ENCODE assay signal across 37 cellular contexts in the genomic region with DNA sequence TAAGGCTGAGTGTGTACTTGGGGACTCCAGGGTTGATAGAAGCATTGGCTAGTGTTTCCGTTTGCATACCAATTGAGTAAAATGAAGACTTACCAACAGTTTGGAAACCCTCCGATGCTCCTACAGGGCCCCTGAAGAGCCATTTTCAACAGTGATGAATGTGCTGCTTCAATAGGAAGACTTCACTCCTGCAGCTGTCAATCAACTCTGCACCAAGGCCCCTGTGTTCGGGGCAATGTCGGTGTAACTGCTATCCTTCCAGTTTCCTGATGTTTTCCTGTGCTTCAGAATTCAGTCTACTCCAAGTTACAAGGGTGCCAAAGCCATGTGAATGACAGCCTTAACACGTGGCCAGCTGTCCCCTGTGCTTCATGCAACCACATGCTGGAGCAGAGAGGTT.
"Had no signal": no experiment of that assay in that cellular context is flagged by ENCODE, and none has a peak within 500 bp of the region (broad histone marks: within the 10 kb centered on the region; RNA-seq: fewer than 3 reads in every experiment).

No MANE protein-coding gene starts in this region.

- H3K9me3 ChIP-seq: ascending aorta had no signal

- H3K27me3 ChIP-seq: ascending aorta, cardiac muscle cell had no signal

- H3K4me3 Mint-ChIP-seq: activated CD4-positive, alpha-beta memory T cell treated with anti-CD3 and anti-CD28 coated beads, Interleukin-2, amount 10 ng/mL, durations not matched to agents 7 days and 5 days; activated CD4-positive, alpha-beta T cell treated with anti-CD3 and anti-CD28 coated beads for 36 hours; activated CD4-positive, alpha-beta T cell treated with anti-CD3 and anti-CD28 coated beads, Interleukin-2, amount 10 ng/mL, durations not matched to agents 7 days and 5 days; activated CD8-positive, alpha-beta memory T cell treated with anti-CD3 and anti-CD28 coated beads, Interleukin-2, amount 10 ng/mL, durations not matched to agents 7 days and 5 days; activated CD8-positive, alpha-beta T cell treated with anti-CD3 and anti-CD28 coated beads, Interleukin-2, amount 10 ng/mL, durations not matched to agents 7 days and 5 days; activated naive CD4-positive, alpha-beta T cell treated with anti-CD3 and anti-CD28 coated beads, Interleukin-2, amount 10 ng/mL, durations not matched to agents 7 days and 5 days; activated naive CD4-positive, alpha-beta T cell treated with anti-CD3 and anti-CD28 coated beads, Interleukin-2, amount 50 U/mL, for 24 hours; activated naive CD8-positive, alpha-beta T cell; activated naive CD8-positive, alpha-beta T cell treated with anti-CD3 and anti-CD28 coated beads, Interleukin-2, amount 10 ng/mL, durations not matched to agents 7 days and 5 days; activated naive CD8-positive, alpha-beta T cell treated with anti-CD3 and anti-CD28 coated beads, Interleukin-2, amount 50 U/mL, for 24 hours; activated T-cell treated with anti-CD3 and anti-CD28 coated beads, Interleukin-2, amount 50 U/mL, for 24 hours; brain; central memory CD8-positive, alpha-beta T cell; T-helper 1 cell treated with Interleukin-12 subunit alpha and Interleukin-12 subunit beta and Interleukin-4 antibody, amounts not matched to agents 30 μg/mL and 1 μg/mL, for 36 hours; T-helper 2 cell treated with Interferon-gamma antibody and Interleukin-4, amounts not matched to agents 5 μg/mL and 100 μg/mL, for 36 hours; WTC11 had no signal

- H3K27ac Mint-ChIP-seq: activated CD4-positive, alpha-beta memory T cell treated with anti-CD3 and anti-CD28 coated beads, Interleukin-2, amount 10 ng/mL, durations not matched to agents 7 days and 5 days; activated CD4-positive, alpha-beta T cell treated with anti-CD3 and anti-CD28 coated beads for 36 hours; activated CD4-positive, alpha-beta T cell treated with anti-CD3 and anti-CD28 coated beads, Interleukin-2, amount 10 ng/mL, durations not matched to agents 7 days and 5 days; activated CD8-positive, alpha-beta memory T cell treated with anti-CD3 and anti-CD28 coated beads, Interleukin-2, amount 10 ng/mL, durations not matched to agents 7 days and 5 days; activated CD8-positive, alpha-beta T cell treated with anti-CD3 and anti-CD28 coated beads, Interleukin-2, amount 10 ng/mL, durations not matched to agents 7 days and 5 days; activated naive CD4-positive, alpha-beta T cell treated with anti-CD3 and anti-CD28 coated beads, Interleukin-2, amount 10 ng/mL, durations not matched to agents 7 days and 5 days; activated naive CD4-positive, alpha-beta T cell treated with anti-CD3 and anti-CD28 coated beads, Interleukin-2, amount 50 U/mL, for 24 hours; activated naive CD8-positive, alpha-beta T cell; activated naive CD8-positive, alpha-beta T cell treated with anti-CD3 and anti-CD28 coated beads, Interleukin-2, amount 10 ng/mL, durations not matched to agents 7 days and 5 days; activated naive CD8-positive, alpha-beta T cell treated with anti-CD3 and anti-CD28 coated beads, Interleukin-2, amount 50 U/mL, for 24 hours; activated T-cell treated with anti-CD3 and anti-CD28 coated beads, Interleukin-2, amount 50 U/mL, for 24 hours; activated T-helper 2 cell treated with anti-CD3 and anti-CD28 coated beads, Interferon-gamma antibody, Interleukin-2, Interleukin-4, amounts not matched to agents 10 μg/mL and 5 μg/mL and 100 μg/mL, durations not matched to agents 14 hours and 24 hours and 36 hours; T-helper 1 cell treated with Interleukin-12 subunit alpha and Interleukin-12 subunit beta and Interleukin-4 antibody, amounts not matched to agents 30 μg/mL and 1 μg/mL, for 36 hours; T-helper 2 cell treated with Interferon-gamma antibody and Interleukin-4, amounts not matched to agents 5 μg/mL and 100 μg/mL, for 36 hours; WTC11 had no signal

- DNase-seq: activated CD4-positive, alpha-beta memory T cell treated with anti-CD3 and anti-CD28 coated beads, Interleukin-2, amount 10 ng/mL, durations not matched to agents 7 days and 5 days; activated CD4-positive, alpha-beta T cell treated with anti-CD3 and anti-CD28 coated beads for 1 hour; activated CD4-positive, alpha-beta T cell treated with anti-CD3 and anti-CD28 coated beads for 36 hours; activated CD4-positive, alpha-beta T cell treated with anti-CD3 and anti-CD28 coated beads for 48 hours; activated CD4-positive, alpha-beta T cell treated with anti-CD3 and anti-CD28 coated beads, Interleukin-2, amount 10 ng/mL, durations not matched to agents 7 days and 5 days; activated CD4-positive, alpha-beta T cell treated with anti-CD3 and anti-CD28 coated beads, Interleukin-2, amount 50 U/mL, for 48 hours; activated CD4-positive, CD25-positive, alpha-beta regulatory T cell; activated CD8-positive, alpha-beta memory T cell treated with anti-CD3 and anti-CD28 coated beads for 24 hours; activated CD8-positive, alpha-beta memory T cell treated with anti-CD3 and anti-CD28 coated beads, Interleukin-2, amount 10 ng/mL, durations not matched to agents 7 days and 5 days; activated CD8-positive, alpha-beta memory T cell treated with anti-CD3 and anti-CD28 coated beads, Interleukin-2, amount 50 U/mL, for 48 hours; activated CD8-positive, alpha-beta T cell treated with anti-CD3 and anti-CD28 coated beads, Interleukin-2, amount 10 ng/mL, durations not matched to agents 7 days and 5 days; activated effector memory CD4-positive, alpha-beta T cell treated with Interleukin-2 at 50 U/mL for 16 hours; activated gamma-delta T cell; activated naive CD4-positive, alpha-beta T cell treated with anti-CD3 and anti-CD28 coated beads, Interleukin-2, amount 10 ng/mL, durations not matched to agents 7 days and 5 days; activated naive CD4-positive, alpha-beta T cell treated with Interleukin-2 at 50 U/mL for 16 hours; activated naive CD8-positive, alpha-beta T cell treated with anti-CD3 and anti-CD28 coated beads, Interleukin-2, amount 10 ng/mL, durations not matched to agents 7 days and 5 days; activated naive CD8-positive, alpha-beta T cell treated with anti-CD3 and anti-CD28 coated beads, Interleukin-2, amount 50 U/mL, for 24 hours; activated T-cell treated with anti-CD3 and anti-CD28 coated beads, Interleukin-2, amount 50 U/mL, for 24 hours; activated T-cell treated with anti-CD3 and anti-CD28 coated beads, Interleukin-2, amount 50 U/mL, for 48 hours; amygdala; anterior cingulate cortex; caudate nucleus; cerebellar nuclear complex; T-helper 2 cell; T-helper 9 cell had no signal

- H3K4me1 ChIP-seq: ascending aorta had no signal

- H3K27me3 Mint-ChIP-seq: activated CD4-positive, alpha-beta memory T cell treated with anti-CD3 and anti-CD28 coated beads, Interleukin-2, amount 10 ng/mL, durations not matched to agents 7 days and 5 days; activated CD4-positive, alpha-beta T cell treated with anti-CD3 and anti-CD28 coated beads for 36 hours; activated CD4-positive, alpha-beta T cell treated with anti-CD3 and anti-CD28 coated beads, Interleukin-2, amount 10 ng/mL, durations not matched to agents 7 days and 5 days; activated CD8-positive, alpha-beta memory T cell treated with anti-CD3 and anti-CD28 coated beads, Interleukin-2, amount 10 ng/mL, durations not matched to agents 7 days and 5 days; activated naive CD8-positive, alpha-beta T cell treated with anti-CD3 and anti-CD28 coated beads, Interleukin-2, amount 10 ng/mL, durations not matched to agents 7 days and 5 days; activated naive CD8-positive, alpha-beta T cell treated with anti-CD3 and anti-CD28 coated beads, Interleukin-2, amount 50 U/mL, for 24 hours; brain had no signal

- H3K36me3 Mint-ChIP-seq: activated CD8-positive, alpha-beta memory T cell treated with anti-CD3 and anti-CD28 coated beads, Interleukin-2, amount 10 ng/mL, durations not matched to agents 7 days and 5 days; activated naive CD4-positive, alpha-beta T cell treated with anti-CD3 and anti-CD28 coated beads, Interleukin-2, amount 10 ng/mL, durations not matched to agents 7 days and 5 days; activated naive CD4-positive, alpha-beta T cell treated with anti-CD3 and anti-CD28 coated beads, Interleukin-2, amount 50 U/mL, for 24 hours; activated naive CD8-positive, alpha-beta T cell; activated naive CD8-positive, alpha-beta T cell treated with anti-CD3 and anti-CD28 coated beads, Interleukin-2, amount 10 ng/mL, durations not matched to agents 7 days and 5 days; brain had no signal

- H3K36me3 ChIP-seq: ascending aorta, cardiac muscle cell had no signal

- H3K27ac ChIP-seq: ascending aorta, cardiac muscle cell, VCaP had no signal

- H3K9me3 Mint-ChIP-seq: activated CD4-positive, alpha-beta memory T cell treated with anti-CD3 and anti-CD28 coated beads, Interleukin-2, amount 10 ng/mL, durations not matched to agents 7 days and 5 days; activated naive CD4-positive, alpha-beta T cell treated with anti-CD3 and anti-CD28 coated beads, Interleukin-2, amount 50 U/mL, for 24 hours; activated naive CD8-positive, alpha-beta T cell treated with anti-CD3 and anti-CD28 coated beads, Interleukin-2, amount 10 ng/mL, durations not matched to agents 7 days and 5 days; activated naive CD8-positive, alpha-beta T cell treated with anti-CD3 and anti-CD28 coated beads, Interleukin-2, amount 50 U/mL, for 24 hours; activated T-cell treated with anti-CD3 and anti-CD28 coated beads, Interleukin-2, amount 50 U/mL, for 24 hours; activated T-helper 2 cell treated with anti-CD3 and anti-CD28 coated beads, Interferon-gamma antibody, Interleukin-2, Interleukin-4, amounts not matched to agents 10 μg/mL and 5 μg/mL and 100 μg/mL, durations not matched to agents 14 hours and 24 hours and 36 hours; brain; T-helper 2 cell treated with Interferon-gamma antibody and Interleukin-4, amounts not matched to agents 5 μg/mL and 100 μg/mL, for 36 hours had no signal

- H3K4me1 Mint-ChIP-seq: activated CD4-positive, alpha-beta memory T cell treated with anti-CD3 and anti-CD28 coated beads, Interleukin-2, amount 10 ng/mL, durations not matched to agents 7 days and 5 days; activated CD4-positive, alpha-beta T cell treated with anti-CD3 and anti-CD28 coated beads for 36 hours; activated CD4-positive, alpha-beta T cell treated with anti-CD3 and anti-CD28 coated beads, Interleukin-2, amount 10 ng/mL, durations not matched to agents 7 days and 5 days; activated CD8-positive, alpha-beta memory T cell treated with anti-CD3 and anti-CD28 coated beads, Interleukin-2, amount 10 ng/mL, durations not matched to agents 7 days and 5 days; activated naive CD4-positive, alpha-beta T cell treated with anti-CD3 and anti-CD28 coated beads, Interleukin-2, amount 10 ng/mL, durations not matched to agents 7 days and 5 days; activated naive CD4-positive, alpha-beta T cell treated with anti-CD3 and anti-CD28 coated beads, Interleukin-2, amount 50 U/mL, for 24 hours; activated naive CD8-positive, alpha-beta T cell treated with anti-CD3 and anti-CD28 coated beads, Interleukin-2, amount 10 ng/mL, durations not matched to agents 7 days and 5 days; activated naive CD8-positive, alpha-beta T cell treated with anti-CD3 and anti-CD28 coated beads, Interleukin-2, amount 50 U/mL, for 24 hours; brain; central memory CD8-positive, alpha-beta T cell; WTC11 had no signal

- ATAC-seq: activated CD4-positive, alpha-beta T cell treated with anti-CD3 and anti-CD28 coated beads for 36 hours; activated CD4-positive, CD25-positive, alpha-beta regulatory T cell treated with anti-CD3 and anti-CD28 coated beads, Interleukin-2, amount 50 U/mL, for 24 hours; activated CD8-positive, alpha-beta memory T cell treated with anti-CD3 and anti-CD28 coated beads, Interleukin-2, amount 10 ng/mL, durations not matched to agents 7 days and 5 days; activated CD8-positive, alpha-beta T cell treated with anti-CD3 and anti-CD28 coated beads, Interleukin-2, amount 10 ng/mL, durations not matched to agents 7 days and 5 days; activated naive CD8-positive, alpha-beta T cell treated with anti-CD3 and anti-CD28 coated beads, Interleukin-2, amount 50 U/mL, for 24 hours; WTC11 had no signal

- H3K4me3 ChIP-seq: ascending aorta, cardiac muscle cell had no signal
